In the genomic region with DNA sequence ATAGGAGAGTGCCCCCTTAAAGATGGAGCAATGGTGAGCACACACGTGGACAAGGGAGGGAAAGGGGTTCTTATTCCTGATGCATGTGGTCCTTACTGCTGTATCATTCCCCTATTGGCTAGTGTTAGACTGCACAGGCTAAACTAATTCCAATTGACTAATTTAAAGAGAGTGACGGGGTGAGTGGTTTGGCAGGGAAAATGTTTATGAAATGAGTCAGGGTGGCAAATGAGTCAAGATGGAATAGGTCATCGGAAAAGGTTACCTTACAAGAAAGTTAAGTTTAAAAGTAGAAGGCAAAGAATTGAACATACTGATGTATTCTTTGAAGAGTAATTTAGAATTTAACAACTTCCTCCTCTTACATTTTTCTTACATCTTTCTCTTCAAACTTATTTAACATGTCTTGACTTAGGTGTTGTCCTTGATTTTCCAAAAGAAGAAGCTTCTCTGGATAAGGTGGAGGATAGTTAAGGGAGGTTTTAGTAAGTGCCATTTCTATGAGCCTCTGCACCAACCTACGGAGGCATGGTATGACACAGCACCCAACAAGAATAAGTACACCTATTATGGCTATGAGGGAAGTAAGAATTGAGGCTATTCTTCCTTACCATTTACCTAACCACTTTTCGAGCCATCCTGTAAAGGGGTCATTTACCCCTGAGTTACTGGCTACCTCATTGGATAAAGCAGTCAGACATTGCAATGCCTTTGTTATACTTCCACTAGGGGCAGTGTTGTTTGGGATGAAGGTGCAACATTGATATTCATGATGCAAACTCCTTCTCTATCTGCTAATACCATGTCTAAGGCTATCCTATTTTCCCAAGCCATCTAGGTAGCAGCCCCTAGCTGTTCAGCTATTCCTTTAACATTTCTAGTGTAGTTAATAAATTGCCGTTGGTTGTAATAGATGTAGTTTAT, we compare ENCODE assay signal across 14 cellular contexts.
DNase-seq lines count a peak whose midpoint lies in the region; ATAC-seq and TF ChIP-seq lines count a peak whose summit lies in the region.
"Had no signal": no experiment of that assay in that cellular context is flagged by ENCODE, and none has a peak within 500 bp of the region (broad histone marks: within the 10 kb centered on the region; RNA-seq: fewer than 3 reads in every experiment).

No MANE protein-coding gene starts in this region.

- 86% methylated on average over 6 of the region's 6 CpGs for WGBS in hepatocyte (ENCODE audit: low lambda C conversion rate, missing lambda C conversion rate)

- H3K27me3 Mint-ChIP-seq in T-helper 17 cell = no peaks in the 10 kb centered on the region

- H3K27ac Mint-ChIP-seq in T-helper 17 cell = no peak overlapping the region
- H3K27ac Mint-ChIP-seq: CD8-positive, alpha-beta T cell had no signal

- H3K79me2 ChIP-seq in DND-41 (ENCODE audit: insufficient read depth, low read length) = no peaks in the 10 kb centered on the region
- H3K79me2 ChIP-seq in hepatocyte = no peaks in the 10 kb centered on the region

- no peak overlapping the region for H3K4me2 ChIP-seq in DND-41 (ENCODE audit: insufficient read depth, low read length)
- no peak overlapping the region for H3K4me2 ChIP-seq in hepatocyte

- no peaks in the 10 kb centered on the region for H3K4me1 Mint-ChIP-seq in T-helper 17 cell

- POLR2A ChIA-PET in RWPE1 (lab: Yijun Ruan, JAX; ENCODE audit: low non-redundant PET) = no interaction called here

- H2AFZ ChIP-seq in DND-41 (ENCODE audit: low read depth, low read length) (no peak overlapping the region), hepatocyte (no peak overlapping the region)

- H3K27me3 ChIP-seq in DND-41 (ENCODE audit: insufficient read depth, low read length, poor library complexity) (no peaks in the 10 kb centered on the region), hepatocyte (no peaks in the 10 kb centered on the region)

- H3K27ac ChIP-seq in DND-41 (ENCODE audit: low read length) = no peak overlapping the region
- H3K27ac ChIP-seq in RWPE1 = no peak overlapping the region
- H3K27ac ChIP-seq in hepatocyte = no peak overlapping the region

- TF ChIP-seq CTCF in DND-41 (IDR thresholded peaks at IDR 0.05; ENCODE audit: borderline replicate concordance, extremely low read depth, low read length, poor library complexity, severe bottlenecking) = peak; percentile 34
- TF ChIP-seq CTCF in RWPE1 (conservative IDR thresholded peaks at IDR 0.05; ENCODE audit: low read depth) = no peak
- peak; percentile 3 for TF ChIP-seq CTCF in hepatocyte (IDR thresholded peaks at IDR 0.05; ENCODE audit: poor library complexity)

- H3K4me3 Mint-ChIP-seq in T-helper 17 cell = no peak overlapping the region
- H3K4me3 Mint-ChIP-seq: CD8-positive, alpha-beta T cell had no signal

- ATAC-seq in DND-41 (ENCODE audit: insufficient read depth, low read depth) (no peak), T-helper 17 cell (no peak)
- ATAC-seq: CD8-positive, alpha-beta T cell had no signal

- no peaks in the 10 kb centered on the region for H3K9me2 ChIP-seq in hepatocyte (replicated peaks; ENCODE audit: insufficient read depth)

- H4K20me1 ChIP-seq in DND-41 (ENCODE audit: insufficient read depth, low read length) (no peaks in the 10 kb centered on the region), hepatocyte (ENCODE audit: insufficient read depth, poor library complexity, severe bottlenecking) (no peaks in the 10 kb centered on the region)

- no peak overlapping the region for H3K9ac ChIP-seq in DND-41 (ENCODE audit: low read depth, low read length)

- H3K4me1 ChIP-seq in DND-41 (ENCODE audit: insufficient read depth, low read length) = no peaks in the 10 kb centered on the region
- H3K4me1 ChIP-seq in hepatocyte (ENCODE audit: insufficient read depth) = no peaks in the 10 kb centered on the region

- H3K9me3 ChIP-seq in DND-41 (ENCODE audit: insufficient read depth, low read length, severe bottlenecking) (no peaks in the 10 kb centered on the region), hepatocyte (ENCODE audit: low read depth) (no peaks in the 10 kb centered on the region), T-helper 17 cell (ENCODE audit: control insufficient read depth, low read length, poor library complexity, severe bottlenecking) (no peaks in the 10 kb centered on the region)

- H3K36me3 Mint-ChIP-seq in T-helper 17 cell (ENCODE audit: low read depth) = no peaks in the 10 kb centered on the region
- H3K36me3 Mint-ChIP-seq: CD8-positive, alpha-beta T cell had no signal

- DNase-seq in DND-41 = no peak
- peak; percentile 8 for DNase-seq in HPDE6-E6E7 (ENCODE audit: extremely low spot score)
- DNase-seq in RWPE1 (ENCODE audit: low spot score) = peak; percentile 52
- DNase-seq in hepatocyte (ENCODE audit: low spot score) = no peak
- no peak for DNase-seq in activated CD4-positive, alpha-beta T cell treated with anti-CD3 and anti-CD28 coated beads, Interleukin-2, amount 50 U/mL, for 48 hours
- no peak for DNase-seq in NCI-H2029 treated with DMSO at 0.1 percent for 48 hours (lab: John Stamatoyannopoulos, UW)
- DNase-seq in NCI-H128 (lab: John Stamatoyannopoulos, UW; ENCODE audit: unreplicated experiment) = no peak
- DNase-seq in T-helper 17 cell = no peak
- DNase-seq: activated CD4-positive, alpha-beta T cell treated with anti-CD3 and anti-CD28 coated beads, Interleukin-2, amount 50 U/mL, for 4 hours; activated gamma-delta T cell; caudate nucleus; CD8-positive, alpha-beta T cell; MV-4-11; NCI-H524 had no signal

- CTCF ChIA-PET in RWPE1 (lab: Yijun Ruan, JAX) = interaction anchor here (0.6 to 0.7 kb wide), 2 partner anchors 9 kb away, joined by 3 read pairs; no protein-coding TSS in a partner anchor

- H3K36me3 ChIP-seq in DND-41 (ENCODE audit: insufficient read depth, low read length) (no peaks in the 10 kb centered on the region), hepatocyte (replicated peaks; ENCODE audit: insufficient read depth, low read depth) (no peaks in the 10 kb centered on the region)

- H3K4me3 ChIP-seq in DND-41 (ENCODE audit: low read depth in 1 of 2, low read length in 2 of 2) (no peak overlapping the region), hepatocyte (no peak overlapping the region)

Comparison
In these comparisons a context has a peak if more than half of its experiments do, and no peak if none do; other contexts are left out.
1. DNase-seq: peak in HPDE6-E6E7 (single experiment) and RWPE1 (single experiment); none in DND-41 (single experiment), hepatocyte (single experiment), activated CD4-positive, alpha-beta T cell treated with anti-CD3 and anti-CD28 coated beads, Interleukin-2, amount 50 U/mL, for 48 hours (0 of 2), NCI-H2029 treated with DMSO at 0.1 percent for 48 hours (single experiment), NCI-H128 (single experiment) and T-helper 17 cell (0 of 3).